6 cellular contexts compared by ENCODE assay signal in genomic region chr2:16062471-16063250, GRCh38.
"Had no signal": no experiment of that assay in that cellular context is flagged by ENCODE, and none has a peak within 500 bp of the region (broad histone marks: within the 10 kb centered on the region; RNA-seq: fewer than 3 reads in every experiment).

No MANE protein-coding gene starts in this region.

- H3K27me3 Mint-ChIP-seq: IgD-negative memory B cell had no signal

- H3K4me1 Mint-ChIP-seq: GM23338, IgD-negative memory B cell had no signal

- H3K36me3 Mint-ChIP-seq: IgD-negative memory B cell had no signal

- H3K27ac Mint-ChIP-seq: GM23338, H9, HFFc6, IgD-negative memory B cell had no signal

- H2AFZ ChIP-seq: GM23338 had no signal

- H3K4me2 ChIP-seq: GM23338 had no signal

- H3K4me3 ChIP-seq: GM23338 had no signal

- H3K27ac ChIP-seq: HL-60 had no signal

- H3K4me3 Mint-ChIP-seq: GM23338, H9, HFFc6 had no signal

- DNase-seq: H9, HFFc6, KBM-7 had no signal
